Comparison of ENCODE assay signal across 28 cellular contexts in genomic region chr7:27946351-27946750, GRCh38.
A peak's percentile ranks its signal among the peaks of the same experiment; 100 is the strongest.
DNase-seq lines count a peak whose midpoint lies in the region; ATAC-seq, FAIRE-seq and TF ChIP-seq lines count a peak whose summit lies in the region.
"Had no signal": no experiment of that assay in that cellular context is flagged by ENCODE, and none has a peak within 500 bp of the region (broad histone marks: within the 10 kb centered on the region; RNA-seq: fewer than 3 reads in every experiment).

No MANE protein-coding gene starts in this region.

- no peak overlapping the region for H3K9ac ChIP-seq in BLaER1 treated with 17β-estradiol and CSF1 and Interleukin-3, amounts not matched to agents 10 nM and 100 nM
- H3K9ac ChIP-seq in astrocyte (ENCODE audit: low read length) = no peak overlapping the region

- no peak for TF ChIP-seq CTCF in astrocyte (IDR thresholded peaks at IDR 0.05; ENCODE audit: insufficient read depth, low read depth, low read length)

- FAIRE-seq in astrocyte (lab: Jason Lieb, UNC) = peak; percentile 20
- FAIRE-seq: frontal cortex, GM12891 had no signal

- DNase-seq in DMS79 (lab: John Stamatoyannopoulos, UW) (peak; percentile 5), astrocyte (ENCODE audit: low read depth) (no peak), pons (ENCODE audit: low spot score) (peak; percentile 69), SW 1271 (lab: John Stamatoyannopoulos, UW) (no peak), GOT3 (lab: John Stamatoyannopoulos, UW) (no peak)
- DNase-seq: activated CD4-positive, alpha-beta T cell treated with anti-CD3 and anti-CD28 coated beads for 4 hours; activated T-cell treated with anti-CD3 and anti-CD28 coated beads, Interleukin-2, amount 50 U/mL, for 1 hour; dermis blood vessel endothelial cell; esophagus squamous epithelium; hypothalamus; immature natural killer cell; KBM-7; left colon; MG63; natural killer cell; NCI-H2227 treated with DMSO at 0.1 percent for 48 hours; NCI-H774; retina; stimulated activated CD4-positive, alpha-beta T cell treated with anti-CD3 and anti-CD28 coated beads, Interleukin-12 subunit alpha, Interleukin-12 subunit beta, amount 100 ng/mL, for 4 hours; stimulated activated CD4-positive, alpha-beta T cell treated with anti-CD3 and anti-CD28 coated beads, Interleukin-4, amount 100 ng/mL, for 24 hours; upper lobe of left lung had no signal

- no peaks in the 10 kb centered on the region for H3K27me3 ChIP-seq in BLaER1 treated with 17β-estradiol and CSF1 and Interleukin-3, amounts not matched to agents 10 nM and 100 nM
- no peaks in the 10 kb centered on the region for H3K27me3 ChIP-seq in astrocyte (ENCODE audit: insufficient read depth, low read length)
- H3K27me3 ChIP-seq: esophagus squamous epithelium, MG63, upper lobe of left lung had no signal

- peak overlapping the region in 8 of 11 experiments; percentile 30 to 72 (median 62); a peak in 16 of 22 replicates for H3K4me2 ChIP-seq in BLaER1 treated with 17β-estradiol and CSF1 and Interleukin-3, amounts not matched to agents 10 nM and 100 nM
- H3K4me2 ChIP-seq in astrocyte (ENCODE audit: low read length) = no peak overlapping the region

- no peaks in the 10 kb centered on the region for H3K9me3 Mint-ChIP-seq in astrocyte (ENCODE audit: unreplicated experiment)
- H3K9me3 Mint-ChIP-seq: central memory CD8-positive, alpha-beta T cell; immature natural killer cell; natural killer cell; stimulated activated effector memory CD8-positive, alpha-beta T cell treated with anti-CD3 and anti-CD28 coated beads, Interleukin-12 subunit alpha, Interleukin-12 subunit beta, amount 100 ng/mL, for 72 hours; T-helper 2 cell treated with Interferon-gamma antibody and Interleukin-4, amounts not matched to agents 5 μg/mL and 100 μg/mL, for 36 hours had no signal

- no peaks in the 10 kb centered on the region for H3K79me2 ChIP-seq in astrocyte (ENCODE audit: insufficient read depth, low read length)

- H2AFZ ChIP-seq in astrocyte (ENCODE audit: low read depth, low read length) = no peak overlapping the region

- H3K4me1 ChIP-seq in BLaER1 treated with 17β-estradiol and CSF1 and Interleukin-3, amounts not matched to agents 10 nM and 100 nM = peaks cover 0 to 36% (median 22%) of the 10 kb centered on the region in 10 experiments; a peak in 15 of 20 replicates
- no peaks in the 10 kb centered on the region for H3K4me1 ChIP-seq in astrocyte (ENCODE audit: insufficient read depth, low read length)
- H3K4me1 ChIP-seq: esophagus squamous epithelium, upper lobe of left lung had no signal

- peaks cover 0 to 23% (median 0%) of the 10 kb centered on the region in 11 experiments; a peak in 3 of 22 replicates for H3K36me3 ChIP-seq in BLaER1 treated with 17β-estradiol and CSF1 and Interleukin-3, amounts not matched to agents 10 nM and 100 nM
- H3K36me3 ChIP-seq in astrocyte (ENCODE audit: insufficient read depth, low read length) = no peaks in the 10 kb centered on the region
- H3K36me3 ChIP-seq: esophagus squamous epithelium, MG63, upper lobe of left lung had no signal

- H3K27ac Mint-ChIP-seq in astrocyte (ENCODE audit: unreplicated experiment) = no peak overlapping the region
- H3K27ac Mint-ChIP-seq: stimulated activated effector memory CD8-positive, alpha-beta T cell treated with anti-CD3 and anti-CD28 coated beads, Interleukin-12 subunit alpha, Interleukin-12 subunit beta, amount 100 ng/mL, for 72 hours; T-helper 2 cell treated with Interferon-gamma antibody and Interleukin-4, amounts not matched to agents 5 μg/mL and 100 μg/mL, for 36 hours had no signal

- peaks cover 0 to 61% (median 16%) of the 10 kb centered on the region in 11 experiments; a peak in 11 of 22 replicates for H4K20me1 ChIP-seq in BLaER1 treated with 17β-estradiol and CSF1 and Interleukin-3, amounts not matched to agents 10 nM and 100 nM
- H4K20me1 ChIP-seq in astrocyte (ENCODE audit: insufficient read depth, low read length) = peaks cover 15% of the 10 kb centered on the region

- H3K9me3 ChIP-seq in BLaER1 treated with 17β-estradiol and CSF1 and Interleukin-3, amounts not matched to agents 10 nM and 100 nM (replicated peaks in 1 of 11) = no peaks in the 10 kb centered on the region
- H3K9me3 ChIP-seq in astrocyte (ENCODE audit: insufficient read depth, low read depth, low read length) = no peaks in the 10 kb centered on the region
- H3K9me3 ChIP-seq: esophagus squamous epithelium, MG63, upper lobe of left lung had no signal

- H3K27me3 Mint-ChIP-seq in astrocyte (ENCODE audit: low read depth, unreplicated experiment) = no peaks in the 10 kb centered on the region
- H3K27me3 Mint-ChIP-seq: central memory CD8-positive, alpha-beta T cell had no signal

- no peak overlapping the region for H3K4me3 ChIP-seq in BLaER1 treated with 17β-estradiol and CSF1 and Interleukin-3, amounts not matched to agents 10 nM and 100 nM
- H3K4me3 ChIP-seq in astrocyte (ENCODE audit: insufficient read depth, low read depth, low read length) = no peak overlapping the region
- H3K4me3 ChIP-seq: esophagus squamous epithelium, MG63, upper lobe of left lung had no signal

- no peak for ATAC-seq in HG03571 (IDR thresholded peaks at IDR 0.05; ENCODE audit: unreplicated experiment)
- ATAC-seq: left colon; natural killer cell; stimulated activated effector memory CD8-positive, alpha-beta T cell treated with anti-CD3 and anti-CD28 coated beads, Interleukin-12 subunit alpha, Interleukin-12 subunit beta, amount 100 ng/mL, for 72 hours had no signal

- H3K4me3 Mint-ChIP-seq in astrocyte (ENCODE audit: unreplicated experiment) = no peak overlapping the region
- H3K4me3 Mint-ChIP-seq: central memory CD8-positive, alpha-beta T cell; immature natural killer cell; natural killer cell; stimulated activated effector memory CD8-positive, alpha-beta T cell treated with anti-CD3 and anti-CD28 coated beads, Interleukin-12 subunit alpha, Interleukin-12 subunit beta, amount 100 ng/mL, for 72 hours; T-helper 2 cell treated with Interferon-gamma antibody and Interleukin-4, amounts not matched to agents 5 μg/mL and 100 μg/mL, for 36 hours had no signal

- peaks cover 12% of the 10 kb centered on the region for H3K4me1 Mint-ChIP-seq in astrocyte (ENCODE audit: low read depth, unreplicated experiment)

- peaks cover 4% of the 10 kb centered on the region for H3K36me3 Mint-ChIP-seq in astrocyte (ENCODE audit: low read depth, unreplicated experiment)
- H3K36me3 Mint-ChIP-seq: natural killer cell; stimulated activated effector memory CD8-positive, alpha-beta T cell treated with anti-CD3 and anti-CD28 coated beads, Interleukin-12 subunit alpha, Interleukin-12 subunit beta, amount 100 ng/mL, for 72 hours had no signal

- no peak overlapping the region for H3K27ac ChIP-seq in BLaER1 treated with 17β-estradiol and CSF1 and Interleukin-3, amounts not matched to agents 10 nM and 100 nM
- H3K27ac ChIP-seq in astrocyte (ENCODE audit: low read depth, low read length) = no peak overlapping the region
- H3K27ac ChIP-seq: esophagus squamous epithelium, upper lobe of left lung had no signal

Comparison
In these comparisons a context has a peak if more than half of its experiments do, and no peak if none do; other contexts are left out.
1. DNase-seq: peak in DMS79 (single experiment) and pons (single experiment); none in astrocyte (single experiment), SW 1271 (0 of 2) and GOT3 (single experiment).